ENCODE assay signal across 12 cellular contexts in genomic region chr16:2216330-2216729, GRCh38. TPM values are rescaled to one million over a fixed set of nuclear protein-coding genes. Genes with fewer than 3 reads are reported as not detected.
DNase-seq lines count a peak whose midpoint lies in the region; ATAC-seq, FAIRE-seq and TF ChIP-seq lines count a peak whose summit lies in the region.
"Had no signal": no experiment of that assay in that cellular context is flagged by ENCODE, and none has a peak within 500 bp of the region (broad histone marks: within the 10 kb centered on the region; RNA-seq: fewer than 3 reads in every experiment).

No MANE protein-coding gene starts in this region.

- no peak for ATAC-seq in activated T-cell treated with anti-CD3 and anti-CD28 coated beads, Interleukin-2, amount 50 U/mL, for 4 hours

- no TSS peak for BruUV-seq in OCI-LY7 (replicated peaks; lab: Mats Ljungman, UMichigan)

- CTCF ChIA-PET in OCI-LY7 (lab: Charles Lee; ENCODE audit: unreplicated experiment) = no interaction called here

- peaks cover 16% of the 10 kb centered on the region; the same call in 1 of the 2 replicates for H3K36me3 ChIP-seq in OCI-LY7 (ENCODE audit: insufficient read depth, low read length)
- no peaks in the 10 kb centered on the region for H3K36me3 ChIP-seq in small intestine (ENCODE audit: control insufficient read depth in 2 of 2, insufficient read depth in 2 of 2, low read length in 2 of 2)
- H3K36me3 ChIP-seq: colonic mucosa had no signal

- H3K36me3 Mint-ChIP-seq in activated T-cell treated with anti-CD3 and anti-CD28 coated beads, Interleukin-2, amount 50 U/mL, for 4 hours (ENCODE audit: insufficient read depth) = peaks cover 6% of the 10 kb centered on the region
- H3K36me3 Mint-ChIP-seq in dendritic cell treated with granulocyte-macrophage colony-stimulating factor and Interleukin-4, amounts not matched to agents 40 ng/mL and 50 ng/mL, for 4 days (ENCODE audit: low read depth) = peaks cover 25% of the 10 kb centered on the region

- H3K4me3 ChIP-seq in OCI-LY7 (ENCODE audit: low read depth, low read length, poor library complexity, severe bottlenecking) (peak overlapping the region; percentile 97), small intestine (ENCODE audit: low read depth in 1 of 2, low read length in 2 of 2) (no peak overlapping the region)

- intact Hi-C loops in OCI-LY7 (cut with micrococcal nuclease; ENCODE audit: unreplicated experiment) (no loop called here), posterior vena cava (cut with DNase I) (no loop called here)
- intact Hi-C loops in dendritic cell treated with granulocyte-macrophage colony-stimulating factor and Interleukin-4, amounts not matched to agents 40 ng/mL and 50 ng/mL, for 4 days (cut with micrococcal nuclease) = no loop called here

- peaks cover 13% of the 10 kb centered on the region; the same call in 1 of the 2 replicates for H4K20me1 ChIP-seq in OCI-LY7 (ENCODE audit: insufficient read depth, low read length)

- no peak for DNase-seq in activated T-cell treated with anti-CD3 and anti-CD28 coated beads, Interleukin-2, amount 50 U/mL, for 4 hours
- no peak for DNase-seq in activated T-cell treated with anti-CD3 and anti-CD28 coated beads, Interleukin-2, amount 50 U/mL, for 1 hour
- DNase-seq in OCI-LY7 (ENCODE audit: low spot score) (no peak), small intestine (peak; percentile 40), NCI-H1048 (lab: John Stamatoyannopoulos, UW) (no peak), DMS53 (lab: John Stamatoyannopoulos, UW) (no peak), posterior vena cava (ENCODE audit: low spot score) (no peak)
- DNase-seq: colonic mucosa, NCI-H1105 treated with DMSO at 0.1 percent for 48 hours, NCI-H446 treated with DMSO at 0.1 percent for 48 hours, Right ventricle myocardium superior had no signal

- H3K27ac ChIP-seq in OCI-LY7 (ENCODE audit: low read depth, low read length, poor library complexity, severe bottlenecking) = peak overlapping the region; percentile 75
- H3K27ac ChIP-seq in small intestine (ENCODE audit: low read depth in 1 of 2, low read length in 1 of 2) = no peak overlapping the region
- H3K27ac ChIP-seq: colonic mucosa had no signal

- no peaks in the 10 kb centered on the region for H3K9me3 Mint-ChIP-seq in activated T-cell treated with anti-CD3 and anti-CD28 coated beads, Interleukin-2, amount 50 U/mL, for 4 hours
- no peaks in the 10 kb centered on the region for H3K9me3 Mint-ChIP-seq in dendritic cell treated with granulocyte-macrophage colony-stimulating factor and Interleukin-4, amounts not matched to agents 40 ng/mL and 50 ng/mL, for 4 days

- H3K4me2 ChIP-seq in OCI-LY7 (ENCODE audit: low read length) = peak overlapping the region; percentile 66

- TF ChIP-seq CTCF in OCI-LY7 (conservative IDR thresholded peaks at IDR 0.05; ENCODE audit: low read length) = no peak

- peaks cover 26% of the 10 kb centered on the region for H3K4me1 ChIP-seq in OCI-LY7 (ENCODE audit: insufficient read depth, low read length, poor library complexity, severe bottlenecking)
- peaks cover 2 to 6% of the 10 kb centered on the region in 2 donors for H3K4me1 ChIP-seq in small intestine (ENCODE audit: control insufficient read depth in 2 of 2, insufficient read depth in 1 of 2, low read depth in 1 of 2, low read length in 1 of 2)

- H3K4me3 Mint-ChIP-seq in activated T-cell treated with anti-CD3 and anti-CD28 coated beads, Interleukin-2, amount 50 U/mL, for 4 hours = peak overlapping the region; percentile 87
- peak overlapping the region; percentile 32 for H3K4me3 Mint-ChIP-seq in dendritic cell treated with granulocyte-macrophage colony-stimulating factor and Interleukin-4, amounts not matched to agents 40 ng/mL and 50 ng/mL, for 4 days

- peaks cover 26% of the 10 kb centered on the region; the same call in 1 of the 2 replicates for H3K79me2 ChIP-seq in OCI-LY7 (ENCODE audit: insufficient read depth, low read depth, low read length)

- POLR2A ChIA-PET in OCI-LY7 (lab: Charles Lee) = interaction anchor here (0.6 kb wide), 1 partner anchor 146 kb away, joined by 3 read pairs; no protein-coding TSS in a partner anchor

- no peaks in the 10 kb centered on the region for H3K27me3 ChIP-seq in small intestine (ENCODE audit: control insufficient read depth in 2 of 2, insufficient read depth in 2 of 2, low read length in 2 of 2)
- H3K27me3 ChIP-seq: colonic mucosa had no signal

- WGBS in small intestine, 3 donors = 77 to 86% (median 80%) methylated on average over 4 of the region's 4 CpGs

- no peaks in the 10 kb centered on the region for H3K9me3 ChIP-seq in OCI-LY7 (ENCODE audit: low read length)
- no peaks in the 10 kb centered on the region for H3K9me3 ChIP-seq in small intestine (ENCODE audit: control insufficient read depth, low read depth)
- H3K9me3 ChIP-seq: colonic mucosa had no signal

- no peaks in the 10 kb centered on the region for H3K9me2 ChIP-seq in OCI-LY7 (ENCODE audit: insufficient read depth, low read length)

- H2AFZ ChIP-seq in OCI-LY7 (ENCODE audit: low read length) = no peak overlapping the region

- FAIRE-seq in small intestine (lab: Jason Lieb, UNC) = no peak

- peak overlapping the region; percentile 90 for H3K27ac Mint-ChIP-seq in dendritic cell treated with granulocyte-macrophage colony-stimulating factor and Interleukin-4, amounts not matched to agents 40 ng/mL and 50 ng/mL, for 4 days

- peaks cover 15% of the 10 kb centered on the region for H3K4me1 Mint-ChIP-seq in activated T-cell treated with anti-CD3 and anti-CD28 coated beads, Interleukin-2, amount 50 U/mL, for 4 hours (ENCODE audit: low read depth)
- peaks cover 29% of the 10 kb centered on the region for H3K4me1 Mint-ChIP-seq in dendritic cell treated with granulocyte-macrophage colony-stimulating factor and Interleukin-4, amounts not matched to agents 40 ng/mL and 50 ng/mL, for 4 days (ENCODE audit: low read depth)

- H3K27me3 Mint-ChIP-seq in activated T-cell treated with anti-CD3 and anti-CD28 coated beads, Interleukin-2, amount 50 U/mL, for 4 hours (ENCODE audit: low read depth) = no peaks in the 10 kb centered on the region
- H3K27me3 Mint-ChIP-seq in dendritic cell treated with granulocyte-macrophage colony-stimulating factor and Interleukin-4, amounts not matched to agents 40 ng/mL and 50 ng/mL, for 4 days = no peaks in the 10 kb centered on the region

RNA-seq across cellular contexts. Expression of gene PGP, which starts 1.7 kb away (rescaled TPM):
- 10 to 100 TPM; 25.8 to 27.9 (median 27.2) TPM for total RNA-seq in activated T-cell treated with anti-CD3 and anti-CD28 coated beads, Interleukin-2, amount 50 U/mL, for 4 hours
- total RNA-seq in OCI-LY7 (2014; rRNA removed; shearing (Covaris generic)) = 44.2 TPM in 2 replicates
- total RNA-seq in OCI-LY7 (2022) (37.0 and 37.9 TPM in 2 replicates), posterior vena cava (1 to 10 TPM; 7.2 to 8.4 TPM)
- 10 to 100 TPM; 12.7 to 16.2 (median 14.1) TPM for polyA plus RNA-seq in small intestine

RNA-seq across cellular contexts. Expression of gene BRICD5, which starts 5.7 kb away (rescaled TPM):
- 1 to 10 TPM; 6.4 to 8.2 (median 6.8) TPM for total RNA-seq in activated T-cell treated with anti-CD3 and anti-CD28 coated beads, Interleukin-2, amount 50 U/mL, for 4 hours
- 15.8 and 30.4 TPM in 2 replicates for total RNA-seq in OCI-LY7 (2014; rRNA removed; shearing (Covaris generic))
- total RNA-seq in OCI-LY7 (2022) = 31.7 and 36.6 TPM in 2 replicates
- 10 to 100 TPM in 1 of 3 donors, 1 to 10 TPM in 2; 1.6 to 84.1 (median 8.3) TPM for polyA plus RNA-seq in small intestine
- 1 to 10 TPM; 2.1 to 2.6 TPM for total RNA-seq in posterior vena cava

RNA-seq across cellular contexts. Expression of gene E4F1, which starts 7.1 kb away (rescaled TPM):
- 10 to 100 TPM; 44.3 to 48.7 (median 45.3) TPM for total RNA-seq in activated T-cell treated with anti-CD3 and anti-CD28 coated beads, Interleukin-2, amount 50 U/mL, for 4 hours
- total RNA-seq in OCI-LY7 (2014; rRNA removed; shearing (Covaris generic)) = 43.1 and 59.6 TPM in 2 replicates
- 35.3 and 42.3 TPM in 2 replicates for total RNA-seq in OCI-LY7 (2022)
- polyA plus RNA-seq in small intestine = 10 to 100 TPM; 16.5 to 37.1 (median 28.1) TPM
- total RNA-seq in posterior vena cava = 10 to 100 TPM; 15.5 to 19.3 TPM

RNA-seq across cellular contexts. Expression of gene MLST8, which starts 11.1 kb away (rescaled TPM):
- total RNA-seq in activated T-cell treated with anti-CD3 and anti-CD28 coated beads, Interleukin-2, amount 50 U/mL, for 4 hours = 10 to 100 TPM; 73.6 to 88.0 (median 84.8) TPM
- total RNA-seq in OCI-LY7 (2014; rRNA removed; shearing (Covaris generic)) = 57.1 and 65.4 TPM in 2 replicates
- total RNA-seq in OCI-LY7 (2022) (68.6 and 71.3 TPM in 2 replicates), posterior vena cava (10 to 100 TPM; 16.6 to 21.4 TPM)
- 10 to 100 TPM; 61.9 to 68.7 (median 63.5) TPM for polyA plus RNA-seq in small intestine

RNA-seq across cellular contexts. Expression of gene DNASE1L2, which starts 19.9 kb away (rescaled TPM):
- total RNA-seq in activated T-cell treated with anti-CD3 and anti-CD28 coated beads, Interleukin-2, amount 50 U/mL, for 4 hours = 1 to 10 TPM in 1 of 3 donors, under 1 TPM in 2; 0.52 to 1.1 (median 0.86) TPM
- 6.6 and 6.9 TPM in 2 replicates for total RNA-seq in OCI-LY7 (2014; rRNA removed; shearing (Covaris generic))
- total RNA-seq in OCI-LY7 (2022) (8.4 and 9.8 TPM in 2 replicates), posterior vena cava (under 1 TPM in 1 of 2 donors, not detected in 1; 0.19 TPM)
- polyA plus RNA-seq in small intestine = 1 to 10 TPM in 2 of 3 donors, under 1 TPM in 1; 0.55 to 3.8 (median 1.9) TPM
